Comparison of ENCODE assay signal across 16 cellular contexts in genomic region chr22:48264586-48264985, GRCh38.
DNase-seq lines count a peak whose midpoint lies in the region; TF ChIP-seq lines count a peak whose summit lies in the region.
"Had no signal": no experiment of that assay in that cellular context is flagged by ENCODE, and none has a peak within 500 bp of the region (broad histone marks: within the 10 kb centered on the region; RNA-seq: fewer than 3 reads in every experiment).

No MANE protein-coding gene starts in this region.

- H2AK5ac ChIP-seq in H9 (ENCODE audit: insufficient read length, low read length) (no peak overlapping the region), mesenchymal stem cell (ENCODE audit: low read length, severe bottlenecking) (no peak overlapping the region)

- H4K20me1 ChIP-seq in H9 (ENCODE audit: control insufficient read depth, insufficient read depth, insufficient read length), result no peaks in the 10 kb centered on the region
- H4K20me1 ChIP-seq in neural progenitor cell (ENCODE audit: low read depth), result no peaks in the 10 kb centered on the region

- H3K4ac ChIP-seq in H9 (ENCODE audit: low read depth, low read length) (no peak overlapping the region), mesenchymal stem cell (ENCODE audit: low read depth in 1 of 2, low read length in 2 of 2) (no peak overlapping the region)

- H3K36me3 ChIP-seq in left ventricle myocardium inferior (no peaks in the 10 kb centered on the region), neural progenitor cell (no peaks in the 10 kb centered on the region), mesenchymal stem cell (ENCODE audit: control insufficient read depth in 1 of 2, insufficient read depth in 2 of 2, low read depth in 1 of 2, low read length in 2 of 2) (no peaks in the 10 kb centered on the region)

- peak; percentile 72 for DNase-seq in cardiac septum (ENCODE audit: low spot score)
- no peak for DNase-seq in left ventricle myocardium inferior
- no peak for DNase-seq in H9
- DNase-seq in neural progenitor cell (ENCODE audit: low spot score), result no peak
- no peak for DNase-seq in NCI-H446 treated with DMSO at 0.1 percent for 48 hours (lab: John Stamatoyannopoulos, UW)
- no peak for DNase-seq in NCI-H1092 treated with DMSO at 0.1 percent for 48 hours (lab: John Stamatoyannopoulos, UW)
- no peak for DNase-seq in mesenchymal stem cell
- DNase-seq: C1 segment of cervical spinal cord; Calu3; CD4-positive, alpha-beta memory T cell; COR-L47; DND-41; EL; GDM1; GOT3 had no signal

- H2BK120ac ChIP-seq in H9 (ENCODE audit: low read depth, low read length, poor library complexity, severe bottlenecking) (no peak overlapping the region), mesenchymal stem cell (ENCODE audit: low read depth, low read length) (no peak overlapping the region)

- H3K4me1 Mint-ChIP-seq in H9, result peaks cover 11 to 12% of the 10 kb centered on the region in 2 experiments
- peaks cover 6% of the 10 kb centered on the region for H3K4me1 Mint-ChIP-seq in neural progenitor cell
- H3K4me1 Mint-ChIP-seq: CD4-positive, alpha-beta memory T cell had no signal

- H3K27me3 Mint-ChIP-seq in H9 (ENCODE audit: low read depth), result peaks cover 7% of the 10 kb centered on the region
- H3K27me3 Mint-ChIP-seq in neural progenitor cell (ENCODE audit: insufficient read depth, low read depth), result peaks cover 10% of the 10 kb centered on the region

- no peaks in the 10 kb centered on the region for H3K79me1 ChIP-seq in H9 (ENCODE audit: insufficient read depth, low read depth, low read length, poor library complexity, severe bottlenecking)
- H3K79me1 ChIP-seq in mesenchymal stem cell (replicated peaks; ENCODE audit: low read length, poor library complexity, severe bottlenecking), result no peaks in the 10 kb centered on the region

- H3K4me1 ChIP-seq in left ventricle myocardium inferior (no peaks in the 10 kb centered on the region), H9 (ENCODE audit: insufficient read depth, low read length) (0 out of 2 replicates have a peak, but pooled peaks cover 2% of the 10 kb centered on the region), neural progenitor cell (no peaks in the 10 kb centered on the region), mesenchymal stem cell (ENCODE audit: control insufficient read depth, insufficient read depth, low read depth, low read length) (no peaks in the 10 kb centered on the region)

- H4K5ac ChIP-seq in H9 (ENCODE audit: insufficient read length, low read depth, low read length), result no peak overlapping the region

- H2BK5ac ChIP-seq in H9 (ENCODE audit: insufficient read length, low read length) (no peak overlapping the region), mesenchymal stem cell (ENCODE audit: low read depth, low read length, poor library complexity, severe bottlenecking) (no peak overlapping the region)

- H2BK15ac ChIP-seq in H9 (ENCODE audit: low read depth, low read length), result no peak overlapping the region
- H2BK15ac ChIP-seq in mesenchymal stem cell (ENCODE audit: low read depth, poor library complexity, severe bottlenecking), result no peak overlapping the region

- H3K79me2 ChIP-seq in H9 (ENCODE audit: insufficient read depth, low read length) (no peaks in the 10 kb centered on the region), neural progenitor cell (ENCODE audit: low read depth) (no peaks in the 10 kb centered on the region)

- H3K4me2 ChIP-seq in H9 (ENCODE audit: insufficient read depth, insufficient read length, low read length) (no peak overlapping the region), neural progenitor cell (no peak overlapping the region), mesenchymal stem cell (ENCODE audit: low read length, poor library complexity, severe bottlenecking) (no peak overlapping the region)

- H3K14ac ChIP-seq in H9 (ENCODE audit: insufficient read depth, low read length) (no peak overlapping the region), mesenchymal stem cell (ENCODE audit: low read length in 2 of 2) (no peak overlapping the region)

- H4K91ac ChIP-seq in H9 (ENCODE audit: insufficient read length, low read depth, low read length), result no peak overlapping the region
- H4K91ac ChIP-seq in mesenchymal stem cell (ENCODE audit: low read length), result no peak overlapping the region

- H3K27ac Mint-ChIP-seq in H9, result no peak overlapping the region
- H3K27ac Mint-ChIP-seq in neural progenitor cell, result peak overlapping the region; percentile 24
- H3K27ac Mint-ChIP-seq: CD4-positive, alpha-beta memory T cell had no signal

- no peak overlapping the region for H3K56ac ChIP-seq in H9 (ENCODE audit: insufficient read length, low read depth, low read length)

- H3K9me3 Mint-ChIP-seq in H9 (peaks cover 0 to under 1% of the 10 kb centered on the region in 2 experiments; a peak in 1 of 5 replicates), neural progenitor cell (peaks cover 4% of the 10 kb centered on the region)

- peaks cover 0 to under 1% (median 0%) of the 10 kb centered on the region in 3 experiments; a peak in 1 of 7 replicates for H3K36me3 Mint-ChIP-seq in H9 (ENCODE audit: insufficient read depth in 1 of 3, low read depth in 3 of 3)
- H3K36me3 Mint-ChIP-seq in neural progenitor cell, result peaks cover under 1% of the 10 kb centered on the region
- H3K36me3 Mint-ChIP-seq: CD4-positive, alpha-beta memory T cell had no signal

- H2BK20ac ChIP-seq in H9 (ENCODE audit: low read depth, low read length, poor library complexity, severe bottlenecking), result no peak overlapping the region

- H3T11ph ChIP-seq in H9 (ENCODE audit: low read length), result no peak overlapping the region

- H3K9ac ChIP-seq in H9 (ENCODE audit: extremely low read depth, insufficient read length, low read length), result no peak overlapping the region
- no peak overlapping the region for H3K9ac ChIP-seq in neural progenitor cell
- H3K9ac ChIP-seq in mesenchymal stem cell (ENCODE audit: low read length), result no peak overlapping the region

- H2BK12ac ChIP-seq in H9 (ENCODE audit: insufficient read length, low read depth, low read length) (no peak overlapping the region), mesenchymal stem cell (ENCODE audit: low read length in 2 of 2) (no peak overlapping the region)

- H4K8ac ChIP-seq in H9 (replicated peaks; ENCODE audit: insufficient read length, low read depth, low read length) (no peak overlapping the region), mesenchymal stem cell (ENCODE audit: low read length) (no peak overlapping the region)

- WGBS in H9 (ENCODE audit: extremely low coverage, insufficient read length, low lambda C conversion rate), result no CpG with 5 or more reads among the region's 14 CpGs
- whole genome bisulfite sequencing in mesenchymal stem cell, result 89% methylated on average over 14 of the region's 14 CpGs

- H3K4me3 Mint-ChIP-seq in H9, result no peak overlapping the region
- H3K4me3 Mint-ChIP-seq in neural progenitor cell, result no peak overlapping the region
- H3K4me3 Mint-ChIP-seq: CD4-positive, alpha-beta memory T cell had no signal

- H3K9me3 ChIP-seq in left ventricle myocardium inferior (replicated peaks), result no peaks in the 10 kb centered on the region
- H3K9me3 ChIP-seq in H9 (ENCODE audit: control insufficient read depth, low read depth, low read length), result no peaks in the 10 kb centered on the region
- no peaks in the 10 kb centered on the region for H3K9me3 ChIP-seq in neural progenitor cell (ENCODE audit: low read depth)
- peaks cover 13% of the 10 kb centered on the region for H3K9me3 ChIP-seq in mesenchymal stem cell (ENCODE audit: control insufficient read depth, low read length)

- H3K27ac ChIP-seq in left ventricle myocardium inferior (replicated peaks) (no peak overlapping the region), H9 (ENCODE audit: insufficient read length, low read depth, low read length) (no peak overlapping the region), neural progenitor cell (no peak overlapping the region), mesenchymal stem cell (ENCODE audit: low read length, poor library complexity, severe bottlenecking) (no peak overlapping the region)

- intact Hi-C loops in cardiac septum (cut with DNase I), result no loop called here
- intact Hi-C loops in left ventricle myocardium inferior (cut with micrococcal nuclease), result no loop called here

- H2AFZ ChIP-seq in H9 (ENCODE audit: low read length) (no peak overlapping the region), neural progenitor cell (replicated peaks) (no peak overlapping the region), mesenchymal stem cell (ENCODE audit: low read depth, low read length) (no peak overlapping the region)

- no peak for TF ChIP-seq CTCF in left ventricle myocardium inferior (IDR thresholded peaks at IDR 0.05; ENCODE audit: borderline replicate concordance)
- TF ChIP-seq CTCF in H9 (conservative IDR thresholded peaks at IDR 0.05), result no peak
- TF ChIP-seq CTCF in neural progenitor cell (IDR thresholded peaks at IDR 0.05), result no peak

- H3F3A ChIP-seq in neural progenitor cell (ENCODE audit: low read depth), result no peaks in the 10 kb centered on the region

- H3K23me2 ChIP-seq in H9 (ENCODE audit: insufficient read length, low read depth, low read length, poor library complexity, severe bottlenecking), result no peaks in the 10 kb centered on the region

- no peak overlapping the region for H3K4me3 ChIP-seq in left ventricle myocardium inferior
- H3K4me3 ChIP-seq in neural progenitor cell, result no peak overlapping the region
- H3K4me3 ChIP-seq in mesenchymal stem cell (ENCODE audit: insufficient read depth in 1 of 2, low read depth in 1 of 2, low read length in 2 of 2), result no peak overlapping the region
- H3K4me3 ChIP-seq: GM12878 had no signal

- H3K18ac ChIP-seq in H9 (ENCODE audit: insufficient read length, low read depth, low read length) (peak overlapping the region; percentile 21), mesenchymal stem cell (ENCODE audit: low read depth in 1 of 2, low read length in 2 of 2) (no peak overlapping the region)

- H3K27me3 ChIP-seq in left ventricle myocardium inferior (ENCODE audit: low read depth), result peaks cover 91% of the 10 kb centered on the region
- H3K27me3 ChIP-seq in H9 (ENCODE audit: insufficient read depth, low read length), result no peaks in the 10 kb centered on the region
- H3K27me3 ChIP-seq in neural progenitor cell, result no peaks in the 10 kb centered on the region
- H3K27me3 ChIP-seq in mesenchymal stem cell (ENCODE audit: control insufficient read depth in 1 of 2, insufficient read depth in 1 of 2, low read length in 2 of 2), result peaks cover 0 to 4% of the 10 kb centered on the region in 2 experiments

- H3K23ac ChIP-seq in H9 (ENCODE audit: insufficient read length, low read depth, low read length) (no peak overlapping the region), mesenchymal stem cell (ENCODE audit: low read length in 2 of 2) (no peak overlapping the region)
